Comparison of ENCODE assay signal across 27 cellular contexts in the genomic region with DNA sequence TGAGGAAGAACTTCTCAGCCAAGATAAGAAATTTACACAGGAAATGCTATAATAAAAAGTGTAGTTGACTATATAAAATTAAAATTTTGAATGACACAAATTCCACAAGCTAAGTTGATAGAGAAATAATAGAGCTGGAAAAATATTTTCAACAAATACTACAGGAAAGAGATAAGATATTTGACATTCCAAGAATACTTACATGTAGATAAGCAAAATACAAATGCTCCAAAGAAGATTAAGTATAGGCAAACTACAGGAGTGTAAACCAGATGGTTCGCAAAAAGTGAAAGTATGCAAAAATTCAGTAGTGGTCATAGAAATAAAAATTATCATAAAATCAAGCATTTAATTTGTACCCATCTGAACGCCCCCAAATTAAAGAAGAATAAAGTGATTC. TPM values are rescaled to one million over a fixed set of nuclear protein-coding genes. Genes with fewer than 3 reads are reported as not detected.
"Had no signal": no experiment of that assay in that cellular context is flagged by ENCODE, and none has a peak within 500 bp of the region (broad histone marks: within the 10 kb centered on the region; RNA-seq: fewer than 3 reads in every experiment).

No MANE protein-coding gene starts in this region.

- H3K4me1 ChIP-seq: Peyer's patch had no signal

- H3K27me3 Mint-ChIP-seq: activated naive CD4-positive, alpha-beta T cell treated with anti-CD3 and anti-CD28 coated beads, Interleukin-2, amount 10 ng/mL, durations not matched to agents 7 days and 5 days; activated naive CD8-positive, alpha-beta T cell treated with anti-CD3 and anti-CD28 coated beads for 36 hours had no signal

- H3K4me3 Mint-ChIP-seq: activated CD8-positive, alpha-beta T cell treated with anti-CD3 and anti-CD28 coated beads for 36 hours; activated naive CD4-positive, alpha-beta T cell treated with anti-CD3 and anti-CD28 coated beads, Interleukin-2, amount 10 ng/mL, durations not matched to agents 7 days and 5 days; activated naive CD8-positive, alpha-beta T cell treated with anti-CD3 and anti-CD28 coated beads for 36 hours; activated T-cell treated with anti-CD3 and anti-CD28 coated beads, Interleukin-2, amount 50 U/mL, for 72 hours; IgD-negative memory B cell; T-cell had no signal

- H3K27ac Mint-ChIP-seq: activated CD8-positive, alpha-beta T cell treated with anti-CD3 and anti-CD28 coated beads for 36 hours; activated naive CD4-positive, alpha-beta T cell treated with anti-CD3 and anti-CD28 coated beads, Interleukin-2, amount 10 ng/mL, durations not matched to agents 7 days and 5 days; activated naive CD8-positive, alpha-beta T cell treated with anti-CD3 and anti-CD28 coated beads for 36 hours; activated T-cell treated with anti-CD3 and anti-CD28 coated beads, Interleukin-2, amount 50 U/mL, for 72 hours; activated T-helper 2 cell treated with anti-CD3 and anti-CD28 coated beads, Interferon-gamma antibody, Interleukin-2, Interleukin-4, amounts not matched to agents 10 μg/mL and 5 μg/mL and 100 μg/mL, durations not matched to agents 14 hours and 24 hours and 36 hours; IgD-negative memory B cell; T-cell had no signal

- DNase-seq: activated CD4-positive, alpha-beta T cell treated with anti-CD3 and anti-CD28 coated beads for 4 hours; activated CD8-positive, alpha-beta memory T cell treated with anti-CD3 and anti-CD28 coated beads, Interleukin-2, amount 50 U/mL, for 4 hours; activated CD8-positive, alpha-beta T cell treated with anti-CD3 and anti-CD28 coated beads for 36 hours; activated gamma-delta T cell treated with Interleukin-2 at 50 U/mL for 16 hours; activated naive CD4-positive, alpha-beta T cell treated with anti-CD3 and anti-CD28 coated beads, Interleukin-2, amount 10 ng/mL, durations not matched to agents 7 days and 5 days; activated naive CD8-positive, alpha-beta T cell treated with anti-CD3 and anti-CD28 coated beads for 36 hours; activated T-cell treated with anti-CD3 and anti-CD28 coated beads, Interleukin-2, amount 50 U/mL, for 72 hours; anterior cingulate cortex; MG63; MV-4-11; NCI-H1092 treated with DMSO at 0.1 percent for 48 hours; NCI-H1417 treated with DMSO at 0.1 percent for 48 hours; NCI-H1694 treated with DMSO at 0.1 percent for 48 hours; NCI-H2029 treated with DMSO at 0.1 percent for 48 hours; NCI-H446; NCI-H524; Peyer's patch; SIG-M5; T-cell; T-helper 2 cell; T1000 had no signal

- H3K9me3 ChIP-seq: MG63, Peyer's patch had no signal

- H3K27me3 ChIP-seq: Peyer's patch had no signal

- H3K36me3 Mint-ChIP-seq: T-cell had no signal

- H3K4me1 Mint-ChIP-seq: IgD-negative memory B cell had no signal

- H3K9ac ChIP-seq: KMS-11 had no signal

- H3K27ac ChIP-seq: KMS-11, Peyer's patch had no signal

- H3K36me3 ChIP-seq: MG63, Peyer's patch had no signal

- ATAC-seq: activated CD4-positive, CD25-positive, alpha-beta regulatory T cell treated with anti-CD3 and anti-CD28 coated beads, Interleukin-2, amount 50 U/mL, for 24 hours; activated CD8-positive, alpha-beta T cell treated with anti-CD3 and anti-CD28 coated beads for 36 hours; activated T-cell treated with anti-CD3 and anti-CD28 coated beads, Interleukin-2, amount 50 U/mL, for 72 hours; T-cell had no signal

- H3K4me3 ChIP-seq: MG63, Peyer's patch had no signal

- H3K4me2 ChIP-seq: KMS-11 had no signal

RNA-seq across cellular contexts. Expression of a gene that starts 49.2 kb away (rescaled TPM):
- total RNA-seq: activated CD8-positive, alpha-beta T cell treated with anti-CD3 and anti-CD28 coated beads for 36 hours; activated naive CD8-positive, alpha-beta T cell treated with anti-CD3 and anti-CD28 coated beads for 36 hours; activated T-cell treated with anti-CD3 and anti-CD28 coated beads, Interleukin-2, amount 50 U/mL, for 72 hours; activated T-helper 2 cell treated with anti-CD3 and anti-CD28 coated beads, Interferon-gamma antibody, Interleukin-2, Interleukin-4, amounts not matched to agents 10 μg/mL and 5 μg/mL and 100 μg/mL, durations not matched to agents 14 hours and 24 hours and 36 hours; cardiac septum; Peyer's patch; T-cell had no signal
- polyA plus RNA-seq: adipose tissue, IgD-negative memory B cell had no signal

RNA-seq across cellular contexts. Expression of a gene that starts 59.1 kb away (rescaled TPM):
- total RNA-seq: activated CD8-positive, alpha-beta T cell treated with anti-CD3 and anti-CD28 coated beads for 36 hours; activated naive CD8-positive, alpha-beta T cell treated with anti-CD3 and anti-CD28 coated beads for 36 hours; activated T-helper 2 cell treated with anti-CD3 and anti-CD28 coated beads, Interferon-gamma antibody, Interleukin-2, Interleukin-4, amounts not matched to agents 10 μg/mL and 5 μg/mL and 100 μg/mL, durations not matched to agents 14 hours and 24 hours and 36 hours; cardiac septum; T-cell had no signal
- polyA plus RNA-seq: IgD-negative memory B cell had no signal
